ENCODE assay signal across 1 cellular context in the genomic region with DNA sequence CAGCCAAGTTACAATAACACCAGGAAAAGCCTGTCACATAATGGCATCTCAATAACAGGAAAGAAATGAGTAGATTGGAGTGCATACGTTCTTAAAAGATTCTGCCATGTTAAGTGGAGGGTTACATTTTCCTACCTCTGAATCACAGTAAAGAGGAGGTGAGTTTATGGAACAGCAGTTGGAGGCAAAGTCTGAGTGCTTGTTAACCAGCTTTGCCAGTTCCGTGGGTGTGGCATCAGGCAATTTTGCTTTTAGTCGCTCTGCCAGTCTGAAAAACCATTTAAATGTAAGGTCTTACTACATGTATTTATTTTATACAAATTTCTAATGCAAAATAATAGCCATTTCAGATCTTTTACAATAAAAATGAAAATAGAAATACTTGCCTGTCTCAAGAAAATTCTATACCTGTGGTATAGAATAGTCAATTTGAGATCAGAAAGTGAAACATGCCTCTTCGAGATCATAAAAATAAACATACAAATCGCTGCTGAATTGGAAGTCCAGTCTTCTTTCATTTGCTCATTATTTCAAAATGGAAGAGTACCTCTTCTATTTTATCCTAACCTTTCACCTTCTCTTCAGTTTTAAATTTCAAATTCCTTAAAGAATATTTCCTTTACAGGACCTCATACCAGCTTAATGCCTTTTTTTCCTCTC.
TF ChIP-seq lines count a peak whose summit lies in the region.

No MANE protein-coding gene starts in this region.

TF ChIP-seq in WTC11, 78 proteins besides CTCF, POLR2A, EP300 and RAD21:
- TF ChIP-seq ATF1 (CRISPR knock-in tag; IDR thresholded peaks at IDR 0.05), result no peak
- TF ChIP-seq ATF3 (CRISPR knock-in tag; conservative IDR thresholded peaks at IDR 0.05), result no peak
- no peak for TF ChIP-seq ZNF317 (CRISPR knock-in tag; IDR thresholded peaks at IDR 0.05; ENCODE audit: borderline replicate concordance, low read depth)
- TF ChIP-seq TEAD4 (CRISPR knock-in tag; IDR thresholded peaks at IDR 0.05), result no peak
- TF ChIP-seq CBFB (CRISPR knock-in tag; IDR thresholded peaks at IDR 0.05; ENCODE audit: low read depth), result no peak
- TF ChIP-seq FOXK1 (CRISPR knock-in tag; IDR thresholded peaks at IDR 0.05), result no peak
- TF ChIP-seq ZNF671 (CRISPR knock-in tag; IDR thresholded peaks at IDR 0.05), result no peak
- TF ChIP-seq ZNF138 (CRISPR knock-in tag; conservative IDR thresholded peaks at IDR 0.05), result no peak
- no peak for TF ChIP-seq SP1 (CRISPR knock-in tag; conservative IDR thresholded peaks at IDR 0.05)
- TF ChIP-seq, protein P1, sequence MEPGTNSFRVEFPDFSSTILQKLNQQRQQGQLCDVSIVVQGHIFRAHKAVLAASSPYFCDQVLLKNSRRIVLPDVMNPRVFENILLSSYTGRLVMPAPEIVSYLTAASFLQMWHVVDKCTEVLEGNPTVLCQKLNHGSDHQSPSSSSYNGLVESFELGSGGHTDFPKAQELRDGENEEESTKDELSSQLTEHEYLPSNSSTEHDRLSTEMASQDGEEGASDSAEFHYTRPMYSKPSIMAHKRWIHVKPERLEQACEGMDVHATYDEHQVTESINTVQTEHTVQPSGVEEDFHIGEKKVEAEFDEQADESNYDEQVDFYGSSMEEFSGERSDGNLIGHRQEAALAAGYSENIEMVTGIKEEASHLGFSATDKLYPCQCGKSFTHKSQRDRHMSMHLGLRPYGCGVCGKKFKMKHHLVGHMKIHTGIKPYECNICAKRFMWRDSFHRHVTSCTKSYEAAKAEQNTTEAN (CRISPR knock-in tag; IDR thresholded peaks at IDR 0.05), result no peak
- TF ChIP-seq, protein P2, sequence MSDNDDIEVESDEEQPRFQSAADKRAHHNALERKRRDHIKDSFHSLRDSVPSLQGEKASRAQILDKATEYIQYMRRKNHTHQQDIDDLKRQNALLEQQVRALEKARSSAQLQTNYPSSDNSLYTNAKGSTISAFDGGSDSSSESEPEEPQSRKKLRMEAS (CRISPR knock-in tag; IDR thresholded peaks at IDR 0.05), result no peak
- no peak for TF ChIP-seq GABPB1 (CRISPR knock-in tag; IDR thresholded peaks at IDR 0.05)
- no peak for TF ChIP-seq HMGA2 (CRISPR knock-in tag; IDR thresholded peaks at IDR 0.05)
- TF ChIP-seq SMAD3 (CRISPR knock-in tag; IDR thresholded peaks at IDR 0.05; ENCODE audit: borderline replicate concordance), result no peak
- no peak for TF ChIP-seq ZNF121 (CRISPR knock-in tag; IDR thresholded peaks at IDR 0.05)
- TF ChIP-seq PREB (CRISPR knock-in tag; IDR thresholded peaks at IDR 0.05; ENCODE audit: borderline replicate concordance), result no peak
- TF ChIP-seq, protein P3, sequence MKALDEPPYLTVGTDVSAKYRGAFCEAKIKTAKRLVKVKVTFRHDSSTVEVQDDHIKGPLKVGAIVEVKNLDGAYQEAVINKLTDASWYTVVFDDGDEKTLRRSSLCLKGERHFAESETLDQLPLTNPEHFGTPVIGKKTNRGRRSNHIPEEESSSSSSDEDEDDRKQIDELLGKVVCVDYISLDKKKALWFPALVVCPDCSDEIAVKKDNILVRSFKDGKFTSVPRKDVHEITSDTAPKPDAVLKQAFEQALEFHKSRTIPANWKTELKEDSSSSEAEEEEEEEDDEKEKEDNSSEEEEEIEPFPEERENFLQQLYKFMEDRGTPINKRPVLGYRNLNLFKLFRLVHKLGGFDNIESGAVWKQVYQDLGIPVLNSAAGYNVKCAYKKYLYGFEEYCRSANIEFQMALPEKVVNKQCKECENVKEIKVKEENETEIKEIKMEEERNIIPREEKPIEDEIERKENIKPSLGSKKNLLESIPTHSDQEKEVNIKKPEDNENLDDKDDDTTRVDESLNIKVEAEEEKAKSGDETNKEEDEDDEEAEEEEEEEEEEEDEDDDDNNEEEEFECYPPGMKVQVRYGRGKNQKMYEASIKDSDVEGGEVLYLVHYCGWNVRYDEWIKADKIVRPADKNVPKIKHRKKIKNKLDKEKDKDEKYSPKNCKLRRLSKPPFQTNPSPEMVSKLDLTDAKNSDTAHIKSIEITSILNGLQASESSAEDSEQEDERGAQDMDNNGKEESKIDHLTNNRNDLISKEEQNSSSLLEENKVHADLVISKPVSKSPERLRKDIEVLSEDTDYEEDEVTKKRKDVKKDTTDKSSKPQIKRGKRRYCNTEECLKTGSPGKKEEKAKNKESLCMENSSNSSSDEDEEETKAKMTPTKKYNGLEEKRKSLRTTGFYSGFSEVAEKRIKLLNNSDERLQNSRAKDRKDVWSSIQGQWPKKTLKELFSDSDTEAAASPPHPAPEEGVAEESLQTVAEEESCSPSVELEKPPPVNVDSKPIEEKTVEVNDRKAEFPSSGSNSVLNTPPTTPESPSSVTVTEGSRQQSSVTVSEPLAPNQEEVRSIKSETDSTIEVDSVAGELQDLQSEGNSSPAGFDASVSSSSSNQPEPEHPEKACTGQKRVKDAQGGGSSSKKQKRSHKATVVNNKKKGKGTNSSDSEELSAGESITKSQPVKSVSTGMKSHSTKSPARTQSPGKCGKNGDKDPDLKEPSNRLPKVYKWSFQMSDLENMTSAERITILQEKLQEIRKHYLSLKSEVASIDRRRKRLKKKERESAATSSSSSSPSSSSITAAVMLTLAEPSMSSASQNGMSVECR (CRISPR knock-in tag; IDR thresholded peaks at IDR 0.05; ENCODE audit: borderline replicate concordance), result no peak
- TF ChIP-seq, protein P4, sequence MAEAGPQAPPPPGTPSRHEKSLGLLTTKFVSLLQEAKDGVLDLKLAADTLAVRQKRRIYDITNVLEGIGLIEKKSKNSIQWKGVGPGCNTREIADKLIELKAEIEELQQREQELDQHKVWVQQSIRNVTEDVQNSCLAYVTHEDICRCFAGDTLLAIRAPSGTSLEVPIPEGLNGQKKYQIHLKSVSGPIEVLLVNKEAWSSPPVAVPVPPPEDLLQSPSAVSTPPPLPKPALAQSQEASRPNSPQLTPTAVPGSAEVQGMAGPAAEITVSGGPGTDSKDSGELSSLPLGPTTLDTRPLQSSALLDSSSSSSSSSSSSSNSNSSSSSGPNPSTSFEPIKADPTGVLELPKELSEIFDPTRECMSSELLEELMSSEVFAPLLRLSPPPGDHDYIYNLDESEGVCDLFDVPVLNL (CRISPR knock-in tag; IDR thresholded peaks at IDR 0.05; ENCODE audit: borderline replicate concordance, low read depth), result no peak
- no peak for TF ChIP-seq USF1 (CRISPR knock-in tag; IDR thresholded peaks at IDR 0.05)
